ENCODE assay signal across 19 cellular contexts in the genomic region with DNA sequence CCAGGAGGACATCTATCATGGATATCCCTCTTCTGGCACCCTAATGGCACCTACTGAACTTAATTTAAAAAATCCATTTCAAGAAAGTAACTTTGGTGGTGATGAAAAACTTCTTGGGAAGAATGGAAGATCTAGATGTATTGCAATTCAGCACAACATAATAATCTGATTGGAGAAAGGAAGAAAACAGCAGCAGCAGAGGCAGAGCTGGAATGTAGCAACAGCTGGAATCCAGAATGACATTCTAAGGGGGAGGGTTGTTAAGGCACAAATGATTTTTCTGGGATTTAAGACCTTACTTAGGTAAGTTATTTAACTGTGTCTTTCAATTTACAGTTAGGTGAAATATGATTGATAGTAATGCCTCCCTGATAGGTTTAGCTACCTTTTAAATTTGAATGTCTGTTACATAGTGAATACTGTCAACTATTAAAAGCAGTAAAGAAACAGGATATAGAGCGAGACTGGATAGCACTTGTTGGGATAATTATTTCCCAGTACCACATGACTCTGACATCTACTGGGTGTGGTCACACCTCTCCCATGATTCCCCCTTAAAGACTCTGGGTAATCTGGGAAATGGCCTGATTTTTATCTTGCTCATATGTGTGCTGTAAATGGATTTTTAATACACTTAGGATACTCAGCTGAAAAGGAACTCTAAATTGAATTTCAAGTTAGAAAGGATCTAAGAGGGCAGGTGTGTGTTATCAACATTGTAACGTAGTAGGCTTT. TPM values are rescaled to one million over a fixed set of nuclear protein-coding genes. Genes with fewer than 3 reads are reported as not detected.
DNase-seq lines count a peak whose midpoint lies in the region; ATAC-seq, FAIRE-seq and TF ChIP-seq lines count a peak whose summit lies in the region.
"Had no signal": no experiment of that assay in that cellular context is flagged by ENCODE, and none has a peak within 500 bp of the region (broad histone marks: within the 10 kb centered on the region; RNA-seq: fewer than 3 reads in every experiment).

No MANE protein-coding gene starts in this region.

- H3K36me3 Mint-ChIP-seq in activated T-cell treated with anti-CD3 and anti-CD28 coated beads, Interleukin-2, amount 50 U/mL, for 24 hours (ENCODE audit: low read depth), result peaks cover 87% of the 10 kb centered on the region
- H3K36me3 Mint-ChIP-seq in IgD-negative memory B cell (no peaks in the 10 kb centered on the region), osteocyte (ENCODE audit: unreplicated experiment) (peaks cover 30% of the 10 kb centered on the region)

- no peak overlapping the region for H3K18ac ChIP-seq in H1 (ENCODE audit: extremely low read depth, low read length)

- H3K4me3 ChIP-seq in H1 (ENCODE audit: extremely low read depth in 1 of 4, insufficient read depth in 2 of 4, low read depth in 3 of 4, low read length in 4 of 4), result no peak overlapping the region
- no peak overlapping the region for H3K4me3 ChIP-seq in upper lobe of left lung
- H3K4me3 ChIP-seq: prostate gland, testis had no signal

- H3K27ac ChIP-seq in H1 (ENCODE audit: low read depth, low read length), result no peak overlapping the region
- H3K27ac ChIP-seq in upper lobe of left lung, result no peak overlapping the region
- H3K27ac ChIP-seq: prostate gland, testis had no signal

- H3K79me1 ChIP-seq in H1 (ENCODE audit: low read depth, low read length), result no peaks in the 10 kb centered on the region; the same call in 1 of the 2 replicates

- no peak for TF ChIP-seq RAD21 in H1 (IDR thresholded peaks at IDR 0.05 in 1 of 2, conservative IDR thresholded peaks at IDR 0.05 in 1 of 2; ENCODE audit: low read depth in 2 of 2, low read length in 2 of 2)

- no peak for TF ChIP-seq CTCF in H1 (IDR thresholded peaks at IDR 0.05; ENCODE audit: control extremely low read depth in 1 of 3, insufficient read depth in 1 of 3, low read depth in 1 of 3, low read length in 3 of 3)
- TF ChIP-seq CTCF in osteocyte (IDR thresholded peaks at IDR 0.05), result no peak
- no peak for TF ChIP-seq CTCF in upper lobe of left lung (IDR thresholded peaks at IDR 0.05)

- H3K23ac ChIP-seq in H1 (ENCODE audit: insufficient read length), result no peak overlapping the region

- H3K4me3 Mint-ChIP-seq in activated T-cell treated with anti-CD3 and anti-CD28 coated beads, Interleukin-2, amount 50 U/mL, for 24 hours, result no peak overlapping the region
- peak overlapping the region in 1 of 4 donors; percentile 49 for H3K4me3 Mint-ChIP-seq in IgD-negative memory B cell
- H3K4me3 Mint-ChIP-seq in osteocyte (ENCODE audit: unreplicated experiment), result no peak overlapping the region
- H3K4me3 Mint-ChIP-seq: activated B cell treated with CpG ODN at 0.5 μM for 24 hours had no signal

- peaks cover 27 to 45% of the 10 kb centered on the region in 2 experiments for H4K20me1 ChIP-seq in H1 (replicated peaks in 1 of 2; ENCODE audit: control insufficient read depth in 1 of 2, insufficient read depth in 2 of 2, low read length in 2 of 2)

- no peak for DNase-seq in activated T-cell treated with anti-CD3 and anti-CD28 coated beads, Interleukin-2, amount 50 U/mL, for 24 hours
- DNase-seq in activated T-cell treated with anti-CD3 and anti-CD28 coated beads, Interleukin-2, amount 50 U/mL, for 48 hours, result no peak
- DNase-seq in H1 (ENCODE audit: low read depth in 1 of 2, low spot score in 2 of 2) (no peak), osteocyte (ENCODE audit: extremely low spot score, unreplicated experiment) (no peak), upper lobe of left lung (no peak)
- no peak for DNase-seq in stimulated activated naive CD4-positive, alpha-beta T cell treated with Interleukin-2 at 50 U/mL for 16 hours (lab: John Stamatoyannopoulos, UW)
- DNase-seq: activated B cell treated with CpG ODN at 0.5 μM for 24 hours; activated CD8-positive, alpha-beta memory T cell treated with anti-CD3 and anti-CD28 coated beads, Interleukin-2, amount 50 U/mL, for 48 hours; Calu3; GF-D8; NCI-H187; NCI-H524; testis had no signal

- no peaks in the 10 kb centered on the region for H3K27me3 ChIP-seq in H1 (replicated peaks in 1 of 4; ENCODE audit: control insufficient read depth in 3 of 4, extremely low read depth in 1 of 4, insufficient read depth in 3 of 4, low read length in 3 of 4)
- H3K27me3 ChIP-seq in upper lobe of left lung, result no peaks in the 10 kb centered on the region
- H3K27me3 ChIP-seq: testis had no signal

- no peaks in the 10 kb centered on the region for H3K23me2 ChIP-seq in H1 (ENCODE audit: low read depth, low read length)

- peaks cover 77% of the 10 kb centered on the region for H3K4me1 Mint-ChIP-seq in activated T-cell treated with anti-CD3 and anti-CD28 coated beads, Interleukin-2, amount 50 U/mL, for 24 hours (ENCODE audit: low read depth)
- H3K4me1 Mint-ChIP-seq in IgD-negative memory B cell (peaks cover 49 to 59% (median 52%) of the 10 kb centered on the region in 3 donors), osteocyte (ENCODE audit: unreplicated experiment) (peaks cover 47% of the 10 kb centered on the region)

- H2BK15ac ChIP-seq in H1 (ENCODE audit: low read length), result no peak overlapping the region

- peaks cover 3 to 35% (median 9%) of the 10 kb centered on the region in 4 experiments; a peak in 6 of 8 replicates for H3K36me3 ChIP-seq in H1 (ENCODE audit: control insufficient read depth in 2 of 4, insufficient read depth in 4 of 4, low read length in 3 of 4)
- H3K36me3 ChIP-seq in upper lobe of left lung, result peaks cover 0 to 9% (median 4%) of the 10 kb centered on the region in 4 donors
- H3K36me3 ChIP-seq: prostate gland had no signal

- no peak overlapping the region for H3K4me2 ChIP-seq in H1 (ENCODE audit: insufficient read depth in 1 of 2, low read depth in 2 of 2, low read length in 2 of 2)

- H2BK12ac ChIP-seq in H1 (ENCODE audit: low read depth, low read length), result no peak overlapping the region

- no peak overlapping the region for H2BK120ac ChIP-seq in H1 (replicated peaks; ENCODE audit: low read depth, low read length)

- no peak overlapping the region for H2BK20ac ChIP-seq in H1 (ENCODE audit: low read length)

- no peaks in the 10 kb centered on the region for H3K9me3 ChIP-seq in H1 (ENCODE audit: insufficient read depth in 2 of 2, low read depth in 1 of 2, low read length in 1 of 2)
- no peaks in the 10 kb centered on the region for H3K9me3 ChIP-seq in upper lobe of left lung
- H3K9me3 ChIP-seq: prostate gland, testis had no signal

- H3K4me1 ChIP-seq in H1 (replicated peaks in 1 of 4; ENCODE audit: control insufficient read depth in 3 of 4, insufficient read depth in 4 of 4, low read length in 3 of 4) (0 out of 7 replicates have a peak, but pooled peaks cover 0 to 1% (median 0%) of the 10 kb centered on the region in 4 experiments), upper lobe of left lung (peaks cover 40 to 64% (median 49%) of the 10 kb centered on the region in 4 donors)

- H3K79me2 ChIP-seq in H1 (ENCODE audit: control insufficient read depth in 1 of 2, insufficient read depth in 2 of 2, low read length in 2 of 2), result peaks cover 77 to 99% of the 10 kb centered on the region in 2 experiments

- H2AFZ ChIP-seq in H1 (ENCODE audit: low read length), result no peak overlapping the region

- H3K27ac Mint-ChIP-seq in activated T-cell treated with anti-CD3 and anti-CD28 coated beads, Interleukin-2, amount 50 U/mL, for 24 hours, result peak overlapping the region; percentile 55
- H3K27ac Mint-ChIP-seq in IgD-negative memory B cell (peak overlapping the region; percentile 15 to 65 (median 42)), osteocyte (ENCODE audit: unreplicated experiment) (peak overlapping the region; percentile 11)
- H3K27ac Mint-ChIP-seq: activated B cell treated with CpG ODN at 0.5 μM for 24 hours had no signal

- H4K91ac ChIP-seq in H1 (replicated peaks; ENCODE audit: insufficient read length, low read length), result no peak overlapping the region

- H3K9ac ChIP-seq in H1 (replicated peaks in 1 of 4; ENCODE audit: extremely low read depth in 1 of 4, low read depth in 3 of 4, low read length in 3 of 4), result no peak overlapping the region

- H3K9me3 Mint-ChIP-seq in activated T-cell treated with anti-CD3 and anti-CD28 coated beads, Interleukin-2, amount 50 U/mL, for 24 hours, result no peaks in the 10 kb centered on the region
- H3K9me3 Mint-ChIP-seq in IgD-negative memory B cell, result no peaks in the 10 kb centered on the region
- H3K9me3 Mint-ChIP-seq in osteocyte (ENCODE audit: unreplicated experiment), result no peaks in the 10 kb centered on the region
- H3K9me3 Mint-ChIP-seq: activated B cell treated with CpG ODN at 0.5 μM for 24 hours had no signal

- no peak overlapping the region for H3K56ac ChIP-seq in H1 (replicated peaks; ENCODE audit: insufficient read length, low read depth, low read length)

- no peak; a peak in 1 of 3 replicates for TF ChIP-seq POLR2A in H1 (IDR thresholded peaks at IDR 0.05; ENCODE audit: control extremely low read depth in 1 of 2, low read depth in 2 of 2, low read length in 2 of 2)
- TF ChIP-seq POLR2A in upper lobe of left lung (IDR thresholded peaks at IDR 0.05), result no peak

- ATAC-seq in upper lobe of left lung (ENCODE audit: low FRiP score in 2 of 2) (no peak), GM21447 (IDR thresholded peaks at IDR 0.05; ENCODE audit: unreplicated experiment) (no peak)

- CTCF ChIA-PET in H1 (lab: Charles Lee; ENCODE audit: partially characterized antibody), result interaction anchor here (0.6 to 1.5 kb wide), 4 partner anchors 31 to 1126 kb away, joined by 3 to 11 read pairs (median 4); no protein-coding TSS in a partner anchor

- H2AK5ac ChIP-seq in H1 (ENCODE audit: low read depth, low read length), result no peak overlapping the region

- no peak overlapping the region for H2BK5ac ChIP-seq in H1 (ENCODE audit: low read depth, low read length)

- no peak overlapping the region for H3K4ac ChIP-seq in H1 (replicated peaks; ENCODE audit: insufficient read length, low read depth, low read length)

- POLR2A ChIA-PET in H1 (lab: Charles Lee; ENCODE audit: partially characterized antibody), result interaction anchor here (1.1 to 16.5 kb wide), 5 partner anchors 9 to 42 kb away, joined by 3 to 176 read pairs (median 7); a partner anchor contains a TSS

- H3K14ac ChIP-seq in H1 (ENCODE audit: insufficient read length), result no peak overlapping the region

- FAIRE-seq in H1 (lab: Jason Lieb, UNC), result no peak
- FAIRE-seq: endothelial cell of umbilical vein, islet of Langerhans, RCC 7860 had no signal

- H4K8ac ChIP-seq in H1 (ENCODE audit: extremely low read depth, insufficient read depth, low read length), result no peak overlapping the region; the same call in 1 of the 2 replicates

- H3K27me3 Mint-ChIP-seq in activated T-cell treated with anti-CD3 and anti-CD28 coated beads, Interleukin-2, amount 50 U/mL, for 24 hours, result no peaks in the 10 kb centered on the region
- H3K27me3 Mint-ChIP-seq in IgD-negative memory B cell, result no peaks in the 10 kb centered on the region
- no peaks in the 10 kb centered on the region for H3K27me3 Mint-ChIP-seq in osteocyte (ENCODE audit: unreplicated experiment)
- H3K27me3 Mint-ChIP-seq: activated B cell treated with CpG ODN at 0.5 μM for 24 hours had no signal

- TF ChIP-seq EP300 in H1 (IDR thresholded peaks at IDR 0.05; ENCODE audit: borderline replicate concordance in 1 of 2, low read depth in 2 of 2, low read length in 2 of 2) (no peak), upper lobe of left lung (IDR thresholded peaks at IDR 0.05) (no peak)

- no peak overlapping the region for H4K5ac ChIP-seq in H1 (ENCODE audit: insufficient read length, low read depth, low read length)

- WGBS in H1 (ENCODE audit: extremely low coverage in 1 of 2, insufficient coverage in 1 of 2, insufficient read length in 1 of 2, insufficient replicate concordance in 2 of 2, low coverage in 1 of 2, low lambda C conversion rate in 2 of 2, missing lambda C conversion rate in 1 of 2), 2 experiments, result 90% methylated on average over 2 of the region's 2 CpGs; no CpG with 5 or more reads in 1 of the 2 experiments
- 70 to 78% methylated on average over 2 of the region's 2 CpGs for WGBS in upper lobe of left lung, 2 donors

RNA-seq across cellular contexts. Expression of a gene that starts 11.7 kb away (rescaled TPM):
- polyA plus RNA-seq in IgD-negative memory B cell, result 63.5 TPM
- 295 and 317 TPM in 2 replicates for total RNA-seq in H1 (2021; fragmentation: NEBNext Ultra II Directional; extraction: Animal tissue kit (Norgen Biotek cat#: 25700))
- polyA plus RNA-seq in H1 (2011; rRNA removed), result 164 and 221 TPM in 2 replicates
- polyA plus RNA-seq in H1 (2011; cell fraction: cytosol; rRNA removed), result 167 TPM
- 216 TPM for polyA plus RNA-seq in H1 (2011; cell fraction: nucleus; rRNA removed)
- 172 to 249 TPM (median 202 TPM) in 4 replicates for polyA plus RNA-seq in H1 (2012, experiment 1 of 2)
- polyA plus RNA-seq in H1 (2012, experiment 2 of 2), result 23.5 TPM
- polyA plus RNA-seq in H1 (2013, experiment 1 of 2), result 191 TPM
- polyA plus RNA-seq in H1 (2013, experiment 2 of 2), result 186 TPM
- 477 and 512 TPM in 2 replicates for polyA minus RNA-seq in H1 (2011; rRNA and poly(A)+ RNA removed)
- 178 TPM for polyA minus RNA-seq in H1 (2011; cell fraction: cytosol; rRNA and poly(A)+ RNA removed)
- 276 TPM for polyA minus RNA-seq in H1 (2011; cell fraction: nucleus; rRNA and poly(A)+ RNA removed)
- 245 and 252 TPM in 2 replicates for total RNA-seq in osteocyte
- 100 to 1,000 TPM; 144 to 265 (median 153) TPM for total RNA-seq in upper lobe of left lung

RNA-seq across cellular contexts. Expression of a gene that starts 42.2 kb away (rescaled TPM):
- polyA plus RNA-seq in IgD-negative memory B cell, result 35.7 TPM
- total RNA-seq in H1 (2021; fragmentation: NEBNext Ultra II Directional; extraction: Animal tissue kit (Norgen Biotek cat#: 25700)), result 88.7 and 89.6 TPM in 2 replicates
- 66.3 and 67.5 TPM in 2 replicates for polyA plus RNA-seq in H1 (2011; rRNA removed)
- polyA plus RNA-seq in H1 (2011; cell fraction: cytosol; rRNA removed), result 53.5 TPM
- polyA plus RNA-seq in H1 (2011; cell fraction: nucleus; rRNA removed), result 101 TPM
- 64.5 to 72.7 TPM (median 70.6 TPM) in 4 replicates for polyA plus RNA-seq in H1 (2012, experiment 1 of 2)
- polyA plus RNA-seq in H1 (2012, experiment 2 of 2), result 45.7 TPM
- polyA plus RNA-seq in H1 (2013, experiment 1 of 2), result 66.8 TPM
- 60.0 TPM for polyA plus RNA-seq in H1 (2013, experiment 2 of 2)
- 99.2 and 104 TPM in 2 replicates for polyA minus RNA-seq in H1 (2011; rRNA and poly(A)+ RNA removed)
- 56.5 TPM for polyA minus RNA-seq in H1 (2011; cell fraction: cytosol; rRNA and poly(A)+ RNA removed)
- polyA minus RNA-seq in H1 (2011; cell fraction: nucleus; rRNA and poly(A)+ RNA removed), result 56.3 TPM
- 36.1 and 38.6 TPM in 2 replicates for total RNA-seq in osteocyte
- 10 to 100 TPM; 19.3 to 69.1 (median 32.5) TPM for total RNA-seq in upper lobe of left lung
